ENCODE assay signal across 20 cellular contexts in the genomic region with DNA sequence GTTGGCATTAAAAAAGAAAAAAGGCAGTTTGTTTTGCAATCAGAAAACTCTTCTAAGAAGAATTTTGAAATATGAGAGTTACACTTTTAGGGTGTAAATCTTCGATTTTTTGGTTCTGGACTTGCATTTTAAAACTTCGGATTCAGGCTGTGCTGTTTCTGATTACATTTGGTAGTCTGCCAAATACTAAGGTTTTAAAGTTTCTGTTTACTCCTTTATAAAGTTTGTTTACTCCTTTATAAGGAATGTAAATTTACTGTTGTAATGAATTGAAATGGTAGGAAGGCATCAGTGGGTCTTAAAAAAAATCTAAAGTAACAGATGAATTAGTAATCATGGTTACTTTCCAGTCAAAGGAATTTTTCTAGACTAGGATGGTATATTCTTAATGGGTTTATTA.
DNase-seq lines count a peak whose midpoint lies in the region; ATAC-seq lines count a peak whose summit lies in the region.
"Had no signal": no experiment of that assay in that cellular context is flagged by ENCODE, and none has a peak within 500 bp of the region (broad histone marks: within the 10 kb centered on the region; RNA-seq: fewer than 3 reads in every experiment).

No MANE protein-coding gene starts in this region.

- peaks cover 5% of the 10 kb centered on the region for H3K36me3 Mint-ChIP-seq in memory B cell

- ATAC-seq in memory B cell (ENCODE audit: low read depth) (no peak), HG02763 (IDR thresholded peaks at IDR 0.05; ENCODE audit: unreplicated experiment) (no peak)

- DNase-seq in HCEC 1CT = peak; percentile 15
- peak; percentile 36 for DNase-seq in dedifferentiated amniotic fluid mesenchymal stem cell (ENCODE audit: extremely low spot score)
- no peak for DNase-seq in memory B cell (ENCODE audit: low spot score in 2 of 2)
- DNase-seq in anterior cingulate cortex (lab: John Stamatoyannopoulos, UW) = no peak
- no peak for DNase-seq in T1000 (lab: John Stamatoyannopoulos, UW)
- DNase-seq in DMS53 treated with DMSO at 0.1 percent for 48 hours (lab: John Stamatoyannopoulos, UW; ENCODE audit: unreplicated experiment) = no peak
- DNase-seq: ACHN, Caco-2, GF-D8, GOT3, Karpas-422, MG63, NCI-H1048, NCI-H1436 treated with DMSO at 0.1 percent for 48 hours, NCI-H2029, NCI-H526, PC-9 had no signal

- H3K27me3 Mint-ChIP-seq in memory B cell = no peaks in the 10 kb centered on the region
- H3K27me3 Mint-ChIP-seq: IgD-negative memory B cell had no signal

- H3K27ac Mint-ChIP-seq in memory B cell = peak overlapping the region; percentile 47

- peaks cover 28% of the 10 kb centered on the region for H3K4me1 Mint-ChIP-seq in memory B cell

- no peaks in the 10 kb centered on the region for H3K9me3 Mint-ChIP-seq in memory B cell
- H3K9me3 Mint-ChIP-seq: IgD-negative memory B cell had no signal

- no peak overlapping the region for H3K4me3 Mint-ChIP-seq in memory B cell
- H3K4me3 Mint-ChIP-seq: CD14-positive monocyte, IgD-negative memory B cell had no signal

Comparison
In these comparisons a context has a peak if more than half of its experiments do, and no peak if none do; other contexts are left out.
1. DNase-seq: peak in HCEC 1CT (single experiment) and dedifferentiated amniotic fluid mesenchymal stem cell (single experiment); none in memory B cell (0 of 2), anterior cingulate cortex (0 of 58), T1000 (single experiment) and DMS53 treated with DMSO at 0.1 percent for 48 hours (single experiment).